1 cellular context compared by ENCODE assay signal in the genomic region with DNA sequence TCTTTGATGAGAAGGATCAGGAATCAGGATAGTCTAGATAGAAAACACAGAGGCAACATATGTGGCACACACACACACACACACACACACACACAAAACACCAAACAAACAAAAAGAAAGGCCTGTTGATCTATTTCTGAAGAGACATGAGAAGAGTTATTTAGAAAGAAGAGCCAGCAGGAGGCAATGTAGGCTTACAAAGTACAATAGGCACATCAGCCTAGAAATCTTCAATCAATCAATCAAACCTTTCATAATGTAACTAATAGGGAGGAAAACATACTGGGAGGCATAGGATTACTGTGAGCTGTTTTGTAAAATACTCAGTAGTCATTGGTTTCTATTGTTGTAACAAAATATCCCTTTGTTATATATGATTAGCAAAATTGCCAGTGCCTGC.
TF ChIP-seq lines count a peak whose summit lies in the region.

No MANE protein-coding gene starts in this region.

TF ChIP-seq in HepG2, 621 proteins besides CTCF, POLR2A, EP300 and RAD21:
- peak; percentile 50 for TF ChIP-seq STAG1 (CRISPR knock-in tag; IDR thresholded peaks at IDR 0.05)
- TF ChIP-seq ZNF749 (CRISPR knock-in tag; IDR thresholded peaks at IDR 0.05; ENCODE audit: borderline replicate concordance) = no peak
- TF ChIP-seq MYC (CRISPR knock-in tag; IDR thresholded peaks at IDR 0.05; ENCODE audit: borderline replicate concordance) = no peak
- TF ChIP-seq SMC3 (IDR thresholded peaks at IDR 0.05; ENCODE audit: low read length) = peak; percentile 28; the same call in 1 of the 2 replicates
TF ChIP-seq in HepG2: peak in this region for 2.
